Comparison of ENCODE assay signal across 26 cellular contexts in the genomic region with DNA sequence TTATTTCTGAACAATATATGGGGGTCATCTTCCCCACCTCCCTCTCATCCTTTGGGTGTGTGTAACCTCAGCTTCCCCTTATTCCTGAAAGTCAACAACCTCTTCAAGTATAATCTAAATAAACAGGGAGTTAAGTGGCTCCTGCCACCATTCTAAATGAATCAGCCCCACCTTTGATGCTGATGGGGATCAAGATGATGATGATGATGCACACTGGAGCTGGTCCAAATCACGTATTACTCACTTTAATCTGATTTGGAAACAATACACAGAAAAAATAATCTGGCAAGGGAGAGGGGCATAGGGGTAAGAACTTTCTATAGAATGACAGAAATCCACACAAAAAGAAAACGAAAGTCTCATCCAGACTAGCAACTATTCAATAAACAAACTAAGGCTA. TPM values are rescaled to one million over a fixed set of nuclear protein-coding genes. Genes with fewer than 3 reads are reported as not detected.
DNase-seq lines count a peak whose midpoint lies in the region; ATAC-seq and TF ChIP-seq lines count a peak whose summit lies in the region.
"Had no signal": no experiment of that assay in that cellular context is flagged by ENCODE, and none has a peak within 500 bp of the region (broad histone marks: within the 10 kb centered on the region; RNA-seq: fewer than 3 reads in every experiment).

No MANE protein-coding gene starts in this region.

- no peak overlapping the region for H3K4me2 ChIP-seq in SK-N-SH
- H3K4me2 ChIP-seq: BLaER1 treated with 17β-estradiol and CSF1 and Interleukin-3, amounts not matched to agents 10 nM and 100 nM had no signal

- H3K27ac ChIP-seq in SK-N-SH (ENCODE audit: low read depth in 2 of 2, low read length in 1 of 2): no peak overlapping the region
- H3K27ac ChIP-seq: BLaER1 treated with 17β-estradiol and CSF1 and Interleukin-3, amounts not matched to agents 10 nM and 100 nM; esophagus muscularis mucosa; gastroesophageal sphincter; pancreas; stomach; transverse colon had no signal

- intact Hi-C loops in activated T-helper 1 cell treated with anti-CD3 and anti-CD28 coated beads, Interleukin-12 subunit alpha, Interleukin-12 subunit beta, Interleukin-2, Interleukin-4 antibody, amounts not matched to agents 30 ng/mL and 10 ng/mL and 1 ng/mL, durations not matched to agents 14 hours and 24 hours and 36 hours (cut with micrococcal nuclease): no loop called here

- H3K36me3 Mint-ChIP-seq in activated T-helper 1 cell treated with anti-CD3 and anti-CD28 coated beads, Interleukin-12 subunit alpha, Interleukin-12 subunit beta, Interleukin-2, Interleukin-4 antibody, amounts not matched to agents 30 ng/mL and 10 ng/mL and 1 ng/mL, durations not matched to agents 14 hours and 24 hours and 36 hours (ENCODE audit: low read depth): peaks cover 48% of the 10 kb centered on the region
- H3K36me3 Mint-ChIP-seq: natural killer cell treated with Interleukin-12 subunit alpha and Interleukin-12 subunit beta and Interleukin-15 and Interleukin-18, amount 100 ng/mL, for 72 hours had no signal

- no peak overlapping the region for H3K4me3 Mint-ChIP-seq in activated T-helper 1 cell treated with anti-CD3 and anti-CD28 coated beads, Interleukin-12 subunit alpha, Interleukin-12 subunit beta, Interleukin-2, Interleukin-4 antibody, amounts not matched to agents 30 ng/mL and 10 ng/mL and 1 ng/mL, durations not matched to agents 14 hours and 24 hours and 36 hours
- H3K4me3 Mint-ChIP-seq: activated CD4-positive, alpha-beta T cell treated with anti-CD3 and anti-CD28 coated beads, Interleukin-2, amount 10 ng/mL, durations not matched to agents 7 days and 5 days; activated naive CD8-positive, alpha-beta T cell treated with anti-CD3 and anti-CD28 coated beads, Interleukin-2, amount 10 ng/mL, durations not matched to agents 7 days and 5 days; natural killer cell treated with Interleukin-12 subunit alpha and Interleukin-12 subunit beta and Interleukin-15 and Interleukin-18, amount 100 ng/mL, for 72 hours had no signal

- no peak overlapping the region for H3K4me3 ChIP-seq in SK-N-SH (ENCODE audit: low read depth in 2 of 2, low read length in 1 of 2)
- H3K4me3 ChIP-seq: BLaER1 treated with 17β-estradiol and CSF1 and Interleukin-3, amounts not matched to agents 10 nM and 100 nM; esophagus muscularis mucosa; gastroesophageal sphincter; pancreas; stomach; transverse colon had no signal

- TF ChIP-seq EP300 in SK-N-SH (IDR thresholded peaks at IDR 0.05; ENCODE audit: borderline replicate concordance in 1 of 2, low read depth in 1 of 2, low read length in 1 of 2): no peak

- H3K79me2 ChIP-seq in SK-N-SH (ENCODE audit: insufficient read depth): peaks cover 96% of the 10 kb centered on the region

- H3K36me3 ChIP-seq in SK-N-SH (replicated peaks in 1 of 2; ENCODE audit: control insufficient read depth in 1 of 2, insufficient read depth in 2 of 2, low read length in 1 of 2): peaks cover 0 to 2% of the 10 kb centered on the region in 2 experiments
- H3K36me3 ChIP-seq: BLaER1 treated with 17β-estradiol and CSF1 and Interleukin-3, amounts not matched to agents 10 nM and 100 nM; esophagus muscularis mucosa; gastroesophageal sphincter; pancreas; stomach; transverse colon had no signal

- no peak for TF ChIP-seq CTCF in SK-N-SH (IDR thresholded peaks at IDR 0.05)
- TF ChIP-seq CTCF in GM13977 (IDR thresholded peaks at IDR 0.05; ENCODE audit: extremely low read depth, insufficient read depth, missing control alignments): no peak

- peaks cover 12 to 14% of the 10 kb centered on the region in 2 experiments; a peak in 3 of 4 replicates for H3K4me1 ChIP-seq in SK-N-SH (ENCODE audit: control insufficient read depth in 1 of 2, insufficient read depth in 2 of 2, low read depth in 1 of 2, low read length in 1 of 2)

- peaks cover 85% of the 10 kb centered on the region for H3K4me1 Mint-ChIP-seq in activated T-helper 1 cell treated with anti-CD3 and anti-CD28 coated beads, Interleukin-12 subunit alpha, Interleukin-12 subunit beta, Interleukin-2, Interleukin-4 antibody, amounts not matched to agents 30 ng/mL and 10 ng/mL and 1 ng/mL, durations not matched to agents 14 hours and 24 hours and 36 hours (ENCODE audit: low read depth)

- H3K9me2 ChIP-seq in SK-N-SH: no peaks in the 10 kb centered on the region

- POLR2A ChIA-PET in SK-N-SH (lab: Yijun Ruan, JAX): no interaction called here

- no peaks in the 10 kb centered on the region for H3K9me3 Mint-ChIP-seq in activated T-helper 1 cell treated with anti-CD3 and anti-CD28 coated beads, Interleukin-12 subunit alpha, Interleukin-12 subunit beta, Interleukin-2, Interleukin-4 antibody, amounts not matched to agents 30 ng/mL and 10 ng/mL and 1 ng/mL, durations not matched to agents 14 hours and 24 hours and 36 hours
- H3K9me3 Mint-ChIP-seq: natural killer cell treated with Interleukin-12 subunit alpha and Interleukin-12 subunit beta and Interleukin-15 and Interleukin-18, amount 100 ng/mL, for 72 hours had no signal

- in situ Hi-C loops in GM13977 (cut with MboI; ENCODE audit: low pct_unique_long_range_greater_than_20kb, low sequenced_read_pairs, unreplicated experiment): no loop called here

- ATAC-seq in SK-N-SH treated with all-trans-retinoic acid at 6 μM for 48 hours (no peak), HG03108 (IDR thresholded peaks at IDR 0.05; ENCODE audit: unreplicated experiment) (no peak)
- ATAC-seq: gastroesophageal sphincter; left ventricle myocardium superior; natural killer cell treated with Interleukin-12 subunit alpha and Interleukin-12 subunit beta and Interleukin-15 and Interleukin-18, amount 100 ng/mL, for 72 hours; pancreas; right cardiac atrium had no signal

- TF ChIP-seq RAD21 in SK-N-SH (IDR thresholded peaks at IDR 0.05; ENCODE audit: low read length): no peak

- 53% methylated on average over 2 of the region's 2 CpGs for WGBS in SK-N-SH (ENCODE audit: low lambda C conversion rate)

- H3K27ac Mint-ChIP-seq in activated T-helper 1 cell treated with anti-CD3 and anti-CD28 coated beads, Interleukin-12 subunit alpha, Interleukin-12 subunit beta, Interleukin-2, Interleukin-4 antibody, amounts not matched to agents 30 ng/mL and 10 ng/mL and 1 ng/mL, durations not matched to agents 14 hours and 24 hours and 36 hours: peak overlapping the region; percentile 74
- H3K27ac Mint-ChIP-seq: activated CD4-positive, alpha-beta T cell treated with anti-CD3 and anti-CD28 coated beads, Interleukin-2, amount 10 ng/mL, durations not matched to agents 7 days and 5 days; activated naive CD8-positive, alpha-beta T cell treated with anti-CD3 and anti-CD28 coated beads, Interleukin-2, amount 10 ng/mL, durations not matched to agents 7 days and 5 days; natural killer cell treated with Interleukin-12 subunit alpha and Interleukin-12 subunit beta and Interleukin-15 and Interleukin-18, amount 100 ng/mL, for 72 hours had no signal

- no peaks in the 10 kb centered on the region for H3K9me3 ChIP-seq in SK-N-SH
- H3K9me3 ChIP-seq: BLaER1 treated with 17β-estradiol and CSF1 and Interleukin-3, amounts not matched to agents 10 nM and 100 nM; esophagus muscularis mucosa; gastroesophageal sphincter; pancreas; stomach; transverse colon had no signal

- CTCF ChIA-PET in SK-N-SH (lab: Yijun Ruan, JAX): interaction anchor here (0.9 to 1.7 kb wide), 3 partner anchors 15 to 129 kb away, joined by 3 to 4 read pairs (median 4); no protein-coding TSS in a partner anchor

- no peak for DNase-seq in SK-N-SH
- peak; percentile 39 for DNase-seq in A172 (ENCODE audit: low spot score)
- peak; percentile 41 for DNase-seq in HT1080 (ENCODE audit: low read depth)
- no peak for DNase-seq in activated T-helper 1 cell treated with anti-CD3 and anti-CD28 coated beads, Interleukin-12 subunit alpha, Interleukin-12 subunit beta, Interleukin-2, Interleukin-4 antibody, amounts not matched to agents 30 ng/mL and 10 ng/mL and 1 ng/mL, durations not matched to agents 14 hours and 24 hours and 36 hours (ENCODE audit: low spot score)
- DNase-seq in GM13977 (ENCODE audit: low spot score): no peak
- DNase-seq in NCI-H82 (lab: John Stamatoyannopoulos, UW): no peak
- DNase-seq: activated CD4-positive, alpha-beta T cell treated with anti-CD3 and anti-CD28 coated beads, Interleukin-2, amount 10 ng/mL, durations not matched to agents 7 days and 5 days; activated naive CD8-positive, alpha-beta T cell treated with anti-CD3 and anti-CD28 coated beads, Interleukin-2, amount 10 ng/mL, durations not matched to agents 7 days and 5 days; Calu3; effector CD8-positive, alpha-beta T cell; H7; left ventricle myocardium superior; MM.1S; NCI-H1436 treated with DMSO at 0.1 percent for 48 hours; pancreas; right cardiac atrium; SHP77 treated with DMSO at 0.1 percent for 48 hours; stomach; T-helper 1 cell; transverse colon had no signal

- H4K20me1 ChIP-seq in SK-N-SH (ENCODE audit: insufficient read depth): peaks cover 58% of the 10 kb centered on the region

- H2AFZ ChIP-seq in SK-N-SH (ENCODE audit: low read depth): no peak overlapping the region

- no peak overlapping the region for H3K9ac ChIP-seq in SK-N-SH
- H3K9ac ChIP-seq: BLaER1 treated with 17β-estradiol and CSF1 and Interleukin-3, amounts not matched to agents 10 nM and 100 nM had no signal

- H3K27me3 Mint-ChIP-seq in activated T-helper 1 cell treated with anti-CD3 and anti-CD28 coated beads, Interleukin-12 subunit alpha, Interleukin-12 subunit beta, Interleukin-2, Interleukin-4 antibody, amounts not matched to agents 30 ng/mL and 10 ng/mL and 1 ng/mL, durations not matched to agents 14 hours and 24 hours and 36 hours (ENCODE audit: insufficient read depth): no peaks in the 10 kb centered on the region
- H3K27me3 Mint-ChIP-seq: activated CD4-positive, alpha-beta T cell treated with anti-CD3 and anti-CD28 coated beads, Interleukin-2, amount 10 ng/mL, durations not matched to agents 7 days and 5 days; activated naive CD8-positive, alpha-beta T cell treated with anti-CD3 and anti-CD28 coated beads, Interleukin-2, amount 10 ng/mL, durations not matched to agents 7 days and 5 days had no signal

- H3K27me3 ChIP-seq in SK-N-SH (ENCODE audit: insufficient read depth): no peaks in the 10 kb centered on the region
- H3K27me3 ChIP-seq: BLaER1 treated with 17β-estradiol and CSF1 and Interleukin-3, amounts not matched to agents 10 nM and 100 nM; esophagus muscularis mucosa; gastroesophageal sphincter; pancreas; stomach; transverse colon had no signal

- H3F3A ChIP-seq in SK-N-SH (replicated peaks; ENCODE audit: insufficient read depth): no peaks in the 10 kb centered on the region

TF ChIP-seq in SK-N-SH treated with all-trans-retinoic acid at 6 μM for 48 hours, 23 proteins besides CTCF, POLR2A, EP300 and RAD21 (continues in another document):
- no peak for TF ChIP-seq ARNTL (CRISPR knock-in tag; IDR thresholded peaks at IDR 0.05; ENCODE audit: borderline replicate concordance, low read depth)

RNA-seq across cellular contexts. Expression of a gene that starts 7.1 kb away (rescaled TPM):
- polyA plus RNA-seq in SK-N-SH (2012; rRNA removed): 21.0 and 22.4 TPM in 2 replicates
- 36.5 and 38.2 TPM in 2 replicates for polyA plus RNA-seq in SK-N-SH (2012; cell fraction: cytosol; rRNA removed)
- 24.4 and 30.1 TPM in 2 replicates for polyA plus RNA-seq in SK-N-SH (2012; cell fraction: nucleus; rRNA removed)
- total RNA-seq in A172 (2014; rRNA removed; shearing (Covaris generic)): 14.1 and 15.1 TPM in 2 replicates
- total RNA-seq in HT1080 (2014; rRNA removed; shearing (Covaris generic)): 10.4 and 12.6 TPM in 2 replicates
- polyA plus RNA-seq in HT1080 (2015; cell fraction: cytosol; rRNA removed): 27.0 and 34.2 TPM in 2 replicates
- polyA plus RNA-seq in HT1080 (2015; cell fraction: nucleus; rRNA removed): 26.9 and 32.6 TPM in 2 replicates
- 44.0 and 46.5 TPM in 2 replicates for total RNA-seq in activated T-helper 1 cell treated with anti-CD3 and anti-CD28 coated beads, Interleukin-12 subunit alpha, Interleukin-12 subunit beta, Interleukin-2, Interleukin-4 antibody, amounts not matched to agents 30 ng/mL and 10 ng/mL and 1 ng/mL, durations not matched to agents 14 hours and 24 hours and 36 hours

Comparison
In these comparisons a context has a peak if more than half of its experiments do, and no peak if none do; other contexts are left out.
1. DNase-seq: peak in A172 (single experiment) and HT1080 (single experiment); none in SK-N-SH (single experiment), activated T-helper 1 cell treated with anti-CD3 and anti-CD28 coated beads, Interleukin-12 subunit alpha, Interleukin-12 subunit beta, Interleukin-2, Interleukin-4 antibody, amounts not matched to agents 30 ng/mL and 10 ng/mL and 1 ng/mL, durations not matched to agents 14 hours and 24 hours and 36 hours (single experiment), GM13977 (single experiment) and NCI-H82 (single experiment).